In the genomic region with DNA sequence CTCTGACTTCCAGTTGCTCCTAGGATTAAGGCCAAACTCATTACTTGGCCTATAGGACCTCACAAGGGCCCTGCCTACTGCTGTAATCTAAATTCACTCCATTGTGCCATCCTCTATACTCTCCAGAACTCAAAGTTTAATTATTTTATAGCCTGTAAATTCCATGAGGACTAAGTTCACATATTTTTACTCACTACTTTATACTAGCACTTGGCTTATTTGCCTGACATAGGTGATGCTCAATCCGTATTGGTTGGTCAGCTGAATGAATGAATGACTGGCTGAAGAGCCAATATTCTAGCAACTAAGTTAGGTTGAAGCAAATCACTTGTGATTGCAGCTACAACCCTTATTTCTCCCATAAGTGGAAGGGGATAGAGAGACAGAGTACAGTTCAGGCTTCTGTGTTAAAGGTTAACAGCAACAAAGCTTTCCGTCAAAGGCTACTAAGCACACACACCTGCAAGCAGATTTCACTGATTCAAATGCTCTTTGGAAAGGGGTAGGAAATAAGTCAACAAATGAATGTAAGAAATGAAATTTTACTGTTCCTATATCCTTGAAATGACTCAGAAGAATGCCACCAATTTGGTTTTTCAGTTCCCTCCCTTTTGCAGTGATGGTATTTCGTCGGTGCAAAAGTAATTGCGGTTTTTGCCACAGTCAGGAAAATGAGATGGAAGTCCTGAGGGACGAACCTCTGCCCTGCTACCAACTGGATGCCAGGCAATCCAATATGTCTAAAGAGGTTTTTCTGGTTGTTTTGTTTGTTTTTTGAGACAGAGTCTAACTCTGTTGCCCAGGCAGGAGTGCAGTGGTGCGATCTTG, we compare ENCODE assay signal across 19 cellular contexts.
A peak's percentile ranks its signal among the peaks of the same experiment; 100 is the strongest.
DNase-seq lines count a peak whose midpoint lies in the region; ATAC-seq, FAIRE-seq and TF ChIP-seq lines count a peak whose summit lies in the region.
"Had no signal": no experiment of that assay in that cellular context is flagged by ENCODE, and none has a peak within 500 bp of the region (broad histone marks: within the 10 kb centered on the region; RNA-seq: fewer than 3 reads in every experiment).

No MANE protein-coding gene starts in this region.

- no peak overlapping the region for H3K9ac ChIP-seq in K562 (ENCODE audit: insufficient read depth in 1 of 2, low read depth in 2 of 2, low read length in 2 of 2)

- no peaks in the 10 kb centered on the region for H3K4me1 ChIP-seq in K562 (replicated peaks in 1 of 2; ENCODE audit: control insufficient read depth in 2 of 2, insufficient read depth in 2 of 2, low read length in 2 of 2)
- no peaks in the 10 kb centered on the region for H3K4me1 ChIP-seq in esophagus muscularis mucosa
- peaks cover 3% of the 10 kb centered on the region for H3K4me1 ChIP-seq in osteoblast (ENCODE audit: insufficient read depth, low read length)
- peaks cover 8 to 40% (median 21%) of the 10 kb centered on the region in 4 donors for H3K4me1 ChIP-seq in transverse colon

- H3K36me3 ChIP-seq in K562 (ENCODE audit: control insufficient read depth, insufficient read depth, low read length) (no peaks in the 10 kb centered on the region), esophagus muscularis mucosa (no peaks in the 10 kb centered on the region), osteoblast (ENCODE audit: insufficient read depth, low read length) (no peaks in the 10 kb centered on the region), transverse colon (no peaks in the 10 kb centered on the region)

- H3K27ac ChIP-seq in K562 (ENCODE audit: extremely low read depth, low read depth, low read length) (no peak overlapping the region), esophagus muscularis mucosa (replicated peaks in 1 of 4) (no peak overlapping the region), osteoblast (ENCODE audit: low read depth, low read length) (no peak overlapping the region), transverse colon (peak overlapping the region; percentile 72 to 83 (median 82))

- H3K27me3 ChIP-seq in K562 (ENCODE audit: control insufficient read depth in 2 of 2, insufficient read depth in 2 of 2, low read length in 2 of 2): no peaks in the 10 kb centered on the region
- H3K27me3 ChIP-seq in esophagus muscularis mucosa: no peaks in the 10 kb centered on the region
- no peaks in the 10 kb centered on the region for H3K27me3 ChIP-seq in osteoblast (ENCODE audit: insufficient read depth, low read length)
- H3K27me3 ChIP-seq in transverse colon: no peaks in the 10 kb centered on the region

- 8% methylated on average over 6 of the region's 7 CpGs for WGBS in K562 (ENCODE audit: insufficient coverage, low coverage, missing lambda C conversion rate)
- WGBS in esophagus muscularis mucosa: 94% methylated on average over 7 of the region's 7 CpGs
- 61 to 65% methylated on average over 6 to 7 of the region's 7 CpGs for WGBS in transverse colon (ENCODE audit: low coverage in 1 of 2), 2 donors

- TF ChIP-seq CTCF in K562 (IDR thresholded peaks at IDR 0.05 in 2 of 3, conservative IDR thresholded peaks at IDR 0.05 in 1 of 3; ENCODE audit: insufficient read depth in 2 of 3, low read depth in 1 of 3, low read length in 3 of 3): no peak
- TF ChIP-seq CTCF in esophagus muscularis mucosa (IDR thresholded peaks at IDR 0.05): no peak
- no peak for TF ChIP-seq CTCF in osteoblast (IDR thresholded peaks at IDR 0.05; ENCODE audit: extremely low read depth, low read depth, low read length)
- no peak for TF ChIP-seq CTCF in transverse colon (IDR thresholded peaks at IDR 0.05)

- POLR2A ChIA-PET in K562 (lab: Yijun Ruan, JAX): no interaction called here

- TF ChIP-seq EP300 in K562 (IDR thresholded peaks at IDR 0.05; ENCODE audit: low read length): no peak
- TF ChIP-seq EP300 in esophagus muscularis mucosa (IDR thresholded peaks at IDR 0.05): no peak
- no peak for TF ChIP-seq EP300 in transverse colon (IDR thresholded peaks at IDR 0.05; ENCODE audit: low read depth)

- in situ Hi-C loops in K562 (cut with MboI) (loop anchor here (25.0 kb wide), 1 partner anchor 453 kb away; no protein-coding TSS in a partner anchor), transverse colon (cut with MboI; ENCODE audit: low pct_ligation_motif_present in 1 of 4, low pct_unique_long_range_greater_than_20kb in 1 of 4, low sequenced_read_pairs in 3 of 4) (no loop called here)

- H3K4me3 ChIP-seq in K562 (no peak overlapping the region), esophagus muscularis mucosa (no peak overlapping the region), osteoblast (ENCODE audit: insufficient read depth, low read length) (no peak overlapping the region), transverse colon (no peak overlapping the region)
- H3K4me3 ChIP-seq: GM12878 had no signal

- BruUV-seq in K562 (replicated peaks; lab: Mats Ljungman, UMichigan): no TSS peak

- no peak for FAIRE-seq in K562 (lab: Jason Lieb, UNC)
- FAIRE-seq: GM12878 had no signal

- no peaks in the 10 kb centered on the region for H3K9me1 ChIP-seq in K562 (ENCODE audit: control insufficient read depth, insufficient read depth, low read length)

- DNase-seq in K562 (ENCODE audit: extremely low read depth in 1 of 4, low spot score in 3 of 4) (no peak), esophagus muscularis mucosa (ENCODE audit: extremely low spot score) (peak; percentile 14), osteoblast (ENCODE audit: insufficient read length, low spot score, missing footprints) (peak; percentile 47), transverse colon (no peak), hypothalamus (lab: John Stamatoyannopoulos, UW) (no peak)
- DNase-seq: CD4-positive, CD25-positive, alpha-beta regulatory T cell; COR-L47; DMS 273 treated with DMSO at 0.1 percent for 48 hours; DMS79 treated with DMSO at 0.1 percent for 48 hours; GOT3; HCEC 1CT; NCI-H187; NCI-H446; NCI-H526; Right ventricle myocardium superior had no signal

- CTCF ChIA-PET in K562 (lab: Yijun Ruan, JAX; ENCODE audit: low intra/inter-chr PET ratio): no interaction called here

- H3K9me3 ChIP-seq in K562 (replicated peaks; ENCODE audit: control insufficient read depth, insufficient read depth, low read depth, low read length) (no peaks in the 10 kb centered on the region), esophagus muscularis mucosa (no peaks in the 10 kb centered on the region), osteoblast (ENCODE audit: low read depth, low read length) (no peaks in the 10 kb centered on the region), transverse colon (no peaks in the 10 kb centered on the region)

- H3K79me2 ChIP-seq in K562 (ENCODE audit: control insufficient read depth, insufficient read depth, low read length): no peaks in the 10 kb centered on the region
- no peaks in the 10 kb centered on the region for H3K79me2 ChIP-seq in osteoblast (ENCODE audit: insufficient read depth, low read length)

- no peak for TF ChIP-seq RAD21 in K562 (CRISPR knock-in tag; conservative IDR thresholded peaks at IDR 0.05 in 1 of 2, IDR thresholded peaks at IDR 0.05 in 1 of 2)

- H4K20me1 ChIP-seq in K562 (replicated peaks; ENCODE audit: control insufficient read depth, insufficient read depth, low read length): no peaks in the 10 kb centered on the region
- H4K20me1 ChIP-seq in osteoblast (ENCODE audit: insufficient read depth, low read length): no peaks in the 10 kb centered on the region

- intact Hi-C loops in K562 (cut with micrococcal nuclease): no loop called here
- intact Hi-C loops in esophagus muscularis mucosa (cut with DNase I): no loop called here
- intact Hi-C loops in transverse colon (cut with DNase I; ENCODE audit: low total_unique reads): no loop called here

- ATAC-seq in K562: no peak
- no peak for ATAC-seq in GM21367 (IDR thresholded peaks at IDR 0.05; ENCODE audit: unreplicated experiment)
- ATAC-seq in HG03520 (IDR thresholded peaks at IDR 0.05; ENCODE audit: unreplicated experiment): no peak
- no peak for ATAC-seq in GM18505 (IDR thresholded peaks at IDR 0.05; ENCODE audit: unreplicated experiment)

- no peak overlapping the region for H2AFZ ChIP-seq in K562 (ENCODE audit: low read depth, low read length)
- H2AFZ ChIP-seq in osteoblast (ENCODE audit: low read length): no peak overlapping the region

- H3K4me2 ChIP-seq in K562 (ENCODE audit: insufficient read depth, low read length): no peak overlapping the region
- no peak overlapping the region for H3K4me2 ChIP-seq in osteoblast (ENCODE audit: insufficient read depth, low read length)

- TF ChIP-seq POLR2A in K562 (conservative IDR thresholded peaks at IDR 0.05) (no peak), esophagus muscularis mucosa (IDR thresholded peaks at IDR 0.05; ENCODE audit: low read depth) (no peak), transverse colon (IDR thresholded peaks at IDR 0.05) (no peak), GM18505 (IDR thresholded peaks at IDR 0.05; ENCODE audit: borderline replicate concordance, extremely low read depth, insufficient read depth, insufficient read length) (no peak)

Comparison
In these comparisons a context has a peak if more than half of its experiments do, and no peak if none do; other contexts are left out.
1. DNase-seq: peak in esophagus muscularis mucosa (single experiment) and osteoblast (single experiment); none in K562 (0 of 4), transverse colon (single experiment) and hypothalamus (0 of 51).
2. H3K27ac ChIP-seq: peak in transverse colon (4 of 4); none in K562 (single experiment), esophagus muscularis mucosa (0 of 4) and osteoblast (single experiment).